In genomic region chr4:81651500-81651899, GRCh38 we compare ENCODE assay signal across 13 cellular contexts.
DNase-seq lines count a peak whose midpoint lies in the region; ATAC-seq and TF ChIP-seq lines count a peak whose summit lies in the region.
"Had no signal": no experiment of that assay in that cellular context is flagged by ENCODE, and none has a peak within 500 bp of the region (broad histone marks: within the 10 kb centered on the region; RNA-seq: fewer than 3 reads in every experiment).

No MANE protein-coding gene starts in this region.

- no peaks in the 10 kb centered on the region for H3K27me3 Mint-ChIP-seq in T-helper 17 cell
- H3K27me3 Mint-ChIP-seq: B cell had no signal

- H3K23ac ChIP-seq in trophoblast cell (ENCODE audit: low read length): no peak overlapping the region

- peaks cover 3 to 7% of the 10 kb centered on the region in 2 experiments for H3K4me1 ChIP-seq in trophoblast cell (ENCODE audit: control insufficient read depth in 1 of 2, insufficient read depth in 2 of 2, low read length in 2 of 2)
- H3K4me1 ChIP-seq in ovary (ENCODE audit: insufficient read depth): no peaks in the 10 kb centered on the region
- H3K4me1 ChIP-seq: gastroesophageal sphincter had no signal

- intact Hi-C loops in ovary (cut with DNase I): no loop called here

- no peak for ATAC-seq in T-helper 17 cell
- ATAC-seq: gastroesophageal sphincter had no signal

- H3K4me3 ChIP-seq in choroid plexus epithelial cell (ENCODE audit: low read depth, low read length) (no peak overlapping the region), trophoblast cell (ENCODE audit: low read depth, low read length) (no peak overlapping the region), ovary (no peak overlapping the region)
- H3K4me3 ChIP-seq: dorsolateral prefrontal cortex, gastroesophageal sphincter had no signal

- no peak overlapping the region for H4K8ac ChIP-seq in trophoblast cell (ENCODE audit: low read depth, low read length)

- TF ChIP-seq CTCF in choroid plexus epithelial cell (conservative IDR thresholded peaks at IDR 0.05; ENCODE audit: low read depth, low read length) (no peak), ovary (IDR thresholded peaks at IDR 0.05) (no peak)

- H3K79me2 ChIP-seq in trophoblast cell (ENCODE audit: control insufficient read depth, insufficient read depth, low read length, poor library complexity): no peaks in the 10 kb centered on the region

- H4K91ac ChIP-seq in trophoblast cell (ENCODE audit: low read depth, low read length): no peak overlapping the region

- H3K4me3 Mint-ChIP-seq in T-helper 17 cell: no peak overlapping the region
- H3K4me3 Mint-ChIP-seq: B cell had no signal

- no peak overlapping the region for H3K18ac ChIP-seq in trophoblast cell (ENCODE audit: low read length)

- H3K79me1 ChIP-seq in trophoblast cell (ENCODE audit: low read length): no peaks in the 10 kb centered on the region

- no peak overlapping the region for H3K4me2 ChIP-seq in trophoblast cell (ENCODE audit: low read length)

- no peak overlapping the region for H3K9ac ChIP-seq in trophoblast cell (ENCODE audit: low read length)

- WGBS in trophoblast cell (ENCODE audit: extremely low coverage, insufficient coverage, insufficient read length): no CpG with 5 or more reads among the region's 1 CpG
- 46 to 77% (median 64%) methylated on average over 1 of the region's 1 CpG for WGBS in ovary, 3 donors

- no peaks in the 10 kb centered on the region for H3K27me3 ChIP-seq in trophoblast cell (ENCODE audit: insufficient read depth, low read length)
- no peaks in the 10 kb centered on the region for H3K27me3 ChIP-seq in ovary
- H3K27me3 ChIP-seq: dorsolateral prefrontal cortex, gastroesophageal sphincter had no signal

- H3K27ac Mint-ChIP-seq in T-helper 17 cell: no peak overlapping the region
- H3K27ac Mint-ChIP-seq: B cell had no signal

- H3K14ac ChIP-seq in trophoblast cell (ENCODE audit: low read length): no peak overlapping the region

- H3K4ac ChIP-seq in trophoblast cell (ENCODE audit: low read depth, low read length): no peak overlapping the region

- no peaks in the 10 kb centered on the region for H3K36me3 ChIP-seq in trophoblast cell (ENCODE audit: control insufficient read depth in 1 of 2, insufficient read depth in 2 of 2, low read length in 2 of 2)
- H3K36me3 ChIP-seq in ovary: no peaks in the 10 kb centered on the region
- H3K36me3 ChIP-seq: gastroesophageal sphincter had no signal

- H4K12ac ChIP-seq in trophoblast cell (ENCODE audit: low read depth, low read length): no peak overlapping the region

- H3K9me3 ChIP-seq in trophoblast cell (ENCODE audit: insufficient read depth, low read depth, low read length): no peaks in the 10 kb centered on the region
- H3K9me3 ChIP-seq in ovary: no peaks in the 10 kb centered on the region
- H3K9me3 ChIP-seq in T-helper 17 cell (ENCODE audit: control insufficient read depth, low read length, poor library complexity, severe bottlenecking): no peaks in the 10 kb centered on the region
- H3K9me3 ChIP-seq: gastroesophageal sphincter had no signal

- no peak for TF ChIP-seq EP300 in ovary (IDR thresholded peaks at IDR 0.05)

- no peak overlapping the region for H2BK120ac ChIP-seq in trophoblast cell (ENCODE audit: insufficient read depth, low read length, poor library complexity)

- no peak overlapping the region for H2BK12ac ChIP-seq in trophoblast cell (ENCODE audit: low read length)

- DNase-seq in activated CD4-positive, alpha-beta T cell treated with anti-CD3 and anti-CD28 coated beads for 48 hours: peak; percentile 24
- DNase-seq in activated CD4-positive, alpha-beta T cell treated with anti-CD3 and anti-CD28 coated beads, Interleukin-2, amount 50 U/mL, for 4 hours: no peak
- DNase-seq in NCI-H146 treated with DMSO at 0.1 percent for 48 hours (lab: John Stamatoyannopoulos, UW; ENCODE audit: unreplicated experiment) (peak; percentile 68), choroid plexus epithelial cell (ENCODE audit: low read depth) (peak; percentile 27), trophoblast cell (peak; percentile 92 to 97), ovary (no peak), SHP77 (lab: John Stamatoyannopoulos, UW) (no peak), T-helper 17 cell (no peak)
- DNase-seq: left cardiac atrium, NCI-H82 had no signal

- peaks cover 12% of the 10 kb centered on the region for H3K4me1 Mint-ChIP-seq in T-helper 17 cell

- no peak overlapping the region for H2AFZ ChIP-seq in trophoblast cell (ENCODE audit: insufficient read depth, low read length, poor library complexity)

- TF ChIP-seq POLR2A in ovary (IDR thresholded peaks at IDR 0.05): no peak

- H2BK5ac ChIP-seq in trophoblast cell (ENCODE audit: low read depth, low read length, poor library complexity): no peak overlapping the region

- H3K36me3 Mint-ChIP-seq in T-helper 17 cell (ENCODE audit: low read depth): no peaks in the 10 kb centered on the region

- H2AK5ac ChIP-seq in trophoblast cell (ENCODE audit: low read length): no peak overlapping the region

- no peak overlapping the region for H3K27ac ChIP-seq in trophoblast cell (ENCODE audit: low read depth, low read length)
- no peak overlapping the region for H3K27ac ChIP-seq in ovary
- H3K27ac ChIP-seq: dorsolateral prefrontal cortex, gastroesophageal sphincter had no signal

Comparison
In these comparisons a context has a peak if more than half of its experiments do, and no peak if none do; other contexts are left out.
1. DNase-seq: peak in activated CD4-positive, alpha-beta T cell treated with anti-CD3 and anti-CD28 coated beads for 48 hours (single experiment), NCI-H146 treated with DMSO at 0.1 percent for 48 hours (single experiment), choroid plexus epithelial cell (single experiment) and trophoblast cell (2 of 2); none in activated CD4-positive, alpha-beta T cell treated with anti-CD3 and anti-CD28 coated beads, Interleukin-2, amount 50 U/mL, for 4 hours (0 of 2), ovary (0 of 5), SHP77 (0 of 2) and T-helper 17 cell (0 of 3).